In the genomic region with DNA sequence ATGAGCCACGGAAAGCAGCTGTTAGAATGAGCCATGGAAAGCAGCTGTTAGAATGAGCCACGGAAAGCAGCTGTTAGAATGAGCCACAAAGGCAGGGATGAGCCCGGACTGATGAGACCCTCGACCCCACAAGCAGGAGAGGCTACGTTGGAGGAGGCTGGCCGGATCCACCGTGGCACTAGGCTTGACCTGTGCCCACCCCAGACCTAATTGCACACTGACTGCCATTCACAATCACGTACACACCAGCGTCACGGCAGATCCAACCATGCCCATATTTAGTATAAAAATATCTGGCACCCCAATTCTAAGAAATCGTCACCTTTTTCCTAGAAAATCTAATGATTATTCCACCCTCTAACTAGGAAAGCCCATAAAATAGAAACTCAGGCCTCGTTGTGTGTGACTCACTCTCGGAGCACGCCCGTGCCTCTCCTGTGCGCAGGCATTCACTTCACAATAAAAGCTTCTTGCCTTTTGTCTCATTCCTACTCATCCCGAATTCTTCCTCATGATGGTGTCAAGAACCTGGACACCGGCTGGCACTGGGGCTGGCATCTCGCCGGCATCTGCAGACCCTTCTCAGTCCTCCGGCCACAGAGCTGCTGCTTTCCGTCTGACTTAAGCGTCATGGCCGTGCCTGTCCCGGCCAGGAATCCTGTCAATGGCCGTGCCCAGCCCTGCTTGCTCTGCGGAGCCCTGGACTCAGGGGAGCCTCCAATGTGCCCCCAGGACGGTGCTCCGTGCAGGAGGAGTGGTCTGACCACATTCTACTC, we compare ENCODE assay signal across 8 cellular contexts. TPM values are rescaled to one million over a fixed set of nuclear protein-coding genes. Genes with fewer than 3 reads are reported as not detected.
DNase-seq lines count a peak whose midpoint lies in the region; ATAC-seq and TF ChIP-seq lines count a peak whose summit lies in the region.

No MANE protein-coding gene starts in this region.

- no peak for TF ChIP-seq CTCF in epithelial cell of esophagus (IDR thresholded peaks at IDR 0.05; ENCODE audit: insufficient read depth, low read depth, low read length, missing control alignments)
- TF ChIP-seq CTCF in osteocyte (IDR thresholded peaks at IDR 0.05): no peak

- ATAC-seq in GM21447 (IDR thresholded peaks at IDR 0.05; ENCODE audit: unreplicated experiment): no peak

- H3K9me3 Mint-ChIP-seq in osteocyte (ENCODE audit: unreplicated experiment): no peaks in the 10 kb centered on the region

- in situ Hi-C loops in Caki2 (cut with HindIII; ENCODE audit: low pct_unique_long_range_greater_than_20kb, low sequenced_read_pairs): no loop called here

- H3K36me3 Mint-ChIP-seq in osteocyte (ENCODE audit: unreplicated experiment): peaks cover 2% of the 10 kb centered on the region

- DNase-seq in Caki2 (ENCODE audit: low read depth) (peak; percentile 79), NCI-H69 (lab: John Stamatoyannopoulos, UW) (peak; percentile 60), epithelial cell of esophagus (ENCODE audit: low read depth) (peak; percentile 88), osteocyte (ENCODE audit: extremely low spot score, unreplicated experiment) (no peak), NCI-H2081 treated with DMSO at 0.1 percent for 48 hours (lab: John Stamatoyannopoulos, UW) (no peak), NCI-H1048 (lab: John Stamatoyannopoulos, UW) (no peak), GOT3 (lab: John Stamatoyannopoulos, UW) (no peak)

- peak overlapping the region; percentile 40 for H3K27ac Mint-ChIP-seq in osteocyte (ENCODE audit: unreplicated experiment)

- H3K4me1 Mint-ChIP-seq in osteocyte (ENCODE audit: unreplicated experiment): peaks cover 36% of the 10 kb centered on the region

- H3K27me3 Mint-ChIP-seq in osteocyte (ENCODE audit: unreplicated experiment): peaks cover 9% of the 10 kb centered on the region

- H3K4me3 Mint-ChIP-seq in osteocyte (ENCODE audit: unreplicated experiment): peak overlapping the region; percentile 65

- peak overlapping the region; percentile 34 for H3K4me3 ChIP-seq in epithelial cell of esophagus (ENCODE audit: low read length)

RNA-seq across cellular contexts. Expression of a gene that starts 5.5 kb away (rescaled TPM):
- 0.24 TPM in 1 of 2 replicates, not detected in the other for total RNA-seq in Caki2 (2014; rRNA removed; shearing (Covaris generic); ENCODE audit: low replicate concordance)
- total RNA-seq in osteocyte: 24.1 and 28.6 TPM in 2 replicates

RNA-seq across cellular contexts. Expression of a gene that starts 20.0 kb away (rescaled TPM):
- 0.37 and 1.9 TPM in 2 replicates for total RNA-seq in Caki2 (2014; rRNA removed; shearing (Covaris generic); ENCODE audit: low replicate concordance)
- total RNA-seq in osteocyte: not detected in 2 replicates

RNA-seq across cellular contexts. Expression of a gene that starts 21.6 kb away (rescaled TPM):
- total RNA-seq in Caki2 (2014; rRNA removed; shearing (Covaris generic); ENCODE audit: low replicate concordance): not detected in 2 replicates
- total RNA-seq in osteocyte: 1.0 TPM in 2 replicates

RNA-seq across cellular contexts. Expression of a gene that starts 32.5 kb away (rescaled TPM):
- total RNA-seq in Caki2 (2014; rRNA removed; shearing (Covaris generic); ENCODE audit: low replicate concordance): not detected in 2 replicates
- total RNA-seq in osteocyte: not detected in 2 replicates

Comparison
In these comparisons a context has a peak if more than half of its experiments do, and no peak if none do; other contexts are left out.
1. DNase-seq: peak in Caki2 (single experiment), NCI-H69 (single experiment) and epithelial cell of esophagus (single experiment); none in osteocyte (single experiment), NCI-H2081 treated with DMSO at 0.1 percent for 48 hours (single experiment), NCI-H1048 (single experiment) and GOT3 (single experiment).
2. RNA of a gene that starts 5.5 kb away (total RNA-seq): 24.1 to 28.6 TPM in osteocyte; 0.24 TPM in Caki2; every median in the first group is over 10 times any median in the second.